1 cellular context compared by ENCODE assay signal in the genomic region with DNA sequence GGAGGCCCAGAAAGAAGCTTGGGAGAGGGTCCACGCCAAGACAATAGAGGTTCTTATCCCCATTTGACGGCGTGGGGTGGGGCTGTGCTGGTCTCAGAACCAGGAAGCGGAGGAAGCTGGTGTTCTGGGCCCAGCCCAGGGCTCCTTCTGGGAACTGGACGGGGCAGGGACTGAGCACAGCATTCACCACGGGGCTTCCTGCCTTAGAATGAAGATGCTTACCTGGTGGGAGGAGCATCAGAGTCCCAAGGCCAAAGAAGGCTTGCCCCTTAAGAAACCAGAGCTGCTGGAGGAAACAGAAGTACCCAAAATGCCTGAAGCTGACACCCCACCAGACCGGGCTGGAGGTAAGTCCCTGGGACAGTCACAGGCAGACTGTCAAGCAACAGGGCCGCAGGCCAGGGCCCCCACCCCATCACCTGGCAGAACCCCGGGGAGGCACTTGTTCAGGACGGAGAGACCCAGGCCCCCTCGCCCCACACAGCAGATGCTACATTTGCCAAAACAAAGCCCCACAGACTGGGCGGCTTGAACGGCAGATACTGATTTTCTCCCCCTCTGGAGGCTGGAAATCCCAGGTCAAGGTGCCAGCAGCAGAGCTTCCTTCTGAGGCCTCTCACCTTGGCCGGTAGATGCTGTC.
TF ChIP-seq lines count a peak whose summit lies in the region.

No MANE protein-coding gene starts in this region.

TF ChIP-seq in GM23338, 12 proteins besides CTCF, POLR2A, EP300 and RAD21 (continued from another document):
- TF ChIP-seq, protein P1, sequence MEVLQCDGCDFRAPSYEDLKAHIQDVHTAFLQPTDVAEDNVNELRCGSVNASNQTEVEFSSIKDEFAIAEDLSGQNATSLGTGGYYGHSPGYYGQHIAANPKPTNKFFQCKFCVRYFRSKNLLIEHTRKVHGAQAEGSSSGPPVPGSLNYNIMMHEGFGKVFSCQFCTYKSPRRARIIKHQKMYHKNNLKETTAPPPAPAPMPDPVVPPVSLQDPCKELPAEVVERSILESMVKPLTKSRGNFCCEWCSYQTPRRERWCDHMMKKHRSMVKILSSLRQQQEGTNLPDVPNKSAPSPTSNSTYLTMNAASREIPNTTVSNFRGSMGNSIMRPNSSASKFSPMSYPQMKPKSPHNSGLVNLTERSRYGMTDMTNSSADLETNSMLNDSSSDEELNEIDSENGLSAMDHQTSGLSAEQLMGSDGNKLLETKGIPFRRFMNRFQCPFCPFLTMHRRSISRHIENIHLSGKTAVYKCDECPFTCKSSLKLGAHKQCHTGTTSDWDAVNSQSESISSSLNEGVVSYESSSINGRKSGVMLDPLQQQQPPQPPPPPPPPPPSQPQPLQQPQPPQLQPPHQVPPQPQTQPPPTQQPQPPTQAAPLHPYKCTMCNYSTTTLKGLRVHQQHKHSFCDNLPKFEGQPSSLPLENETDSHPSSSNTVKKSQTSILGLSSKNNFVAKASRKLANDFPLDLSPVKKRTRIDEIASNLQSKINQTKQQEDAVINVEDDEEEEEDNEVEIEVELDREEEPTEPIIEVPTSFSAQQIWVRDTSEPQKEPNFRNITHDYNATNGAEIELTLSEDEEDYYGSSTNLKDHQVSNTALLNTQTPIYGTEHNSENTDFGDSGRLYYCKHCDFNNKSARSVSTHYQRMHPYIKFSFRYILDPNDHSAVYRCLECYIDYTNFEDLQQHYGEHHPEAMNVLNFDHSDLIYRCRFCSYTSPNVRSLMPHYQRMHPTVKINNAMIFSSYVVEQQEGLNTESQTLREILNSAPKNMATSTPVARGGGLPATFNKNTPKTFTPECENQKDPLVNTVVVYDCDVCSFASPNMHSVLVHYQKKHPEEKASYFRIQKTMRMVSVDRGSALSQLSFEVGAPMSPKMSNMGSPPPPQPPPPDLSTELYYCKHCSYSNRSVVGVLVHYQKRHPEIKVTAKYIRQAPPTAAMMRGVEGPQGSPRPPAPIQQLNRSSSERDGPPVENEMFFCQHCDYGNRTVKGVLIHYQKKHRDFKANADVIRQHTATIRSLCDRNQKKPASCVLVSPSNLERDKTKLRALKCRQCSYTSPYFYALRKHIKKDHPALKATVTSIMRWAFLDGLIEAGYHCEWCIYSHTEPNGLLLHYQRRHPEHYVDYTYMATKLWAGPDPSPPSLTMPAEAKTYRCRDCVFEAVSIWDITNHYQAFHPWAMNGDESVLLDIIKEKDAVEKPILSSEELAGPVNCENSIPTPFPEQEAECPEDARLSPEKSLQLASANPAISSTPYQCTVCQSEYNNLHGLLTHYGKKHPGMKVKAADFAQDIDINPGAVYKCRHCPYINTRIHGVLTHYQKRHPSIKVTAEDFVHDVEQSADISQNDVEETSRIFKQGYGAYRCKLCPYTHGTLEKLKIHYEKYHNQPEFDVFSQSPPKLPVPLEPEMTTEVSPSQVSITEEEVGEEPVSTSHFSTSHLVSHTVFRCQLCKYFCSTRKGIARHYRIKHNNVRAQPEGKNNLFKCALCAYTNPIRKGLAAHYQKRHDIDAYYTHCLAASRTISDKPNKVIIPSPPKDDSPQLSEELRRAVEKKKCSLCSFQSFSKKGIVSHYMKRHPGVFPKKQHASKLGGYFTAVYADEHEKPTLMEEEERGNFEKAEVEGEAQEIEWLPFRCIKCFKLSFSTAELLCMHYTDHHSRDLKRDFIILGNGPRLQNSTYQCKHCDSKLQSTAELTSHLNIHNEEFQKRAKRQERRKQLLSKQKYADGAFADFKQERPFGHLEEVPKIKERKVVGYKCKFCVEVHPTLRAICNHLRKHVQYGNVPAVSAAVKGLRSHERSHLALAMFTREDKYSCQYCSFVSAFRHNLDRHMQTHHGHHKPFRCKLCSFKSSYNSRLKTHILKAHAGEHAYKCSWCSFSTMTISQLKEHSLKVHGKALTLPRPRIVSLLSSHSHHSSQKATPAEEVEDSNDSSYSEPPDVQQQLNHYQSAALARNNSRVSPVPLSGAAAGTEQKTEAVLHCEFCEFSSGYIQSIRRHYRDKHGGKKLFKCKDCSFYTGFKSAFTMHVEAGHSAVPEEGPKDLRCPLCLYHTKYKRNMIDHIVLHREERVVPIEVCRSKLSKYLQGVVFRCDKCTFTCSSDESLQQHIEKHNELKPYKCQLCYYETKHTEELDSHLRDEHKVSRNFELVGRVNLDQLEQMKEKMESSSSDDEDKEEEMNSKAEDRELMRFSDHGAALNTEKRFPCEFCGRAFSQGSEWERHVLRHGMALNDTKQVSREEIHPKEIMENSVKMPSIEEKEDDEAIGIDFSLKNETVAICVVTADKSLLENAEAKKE (CRISPR knock-in tag; IDR thresholded peaks at IDR 0.05): no peak
- TF ChIP-seq, protein P2, sequence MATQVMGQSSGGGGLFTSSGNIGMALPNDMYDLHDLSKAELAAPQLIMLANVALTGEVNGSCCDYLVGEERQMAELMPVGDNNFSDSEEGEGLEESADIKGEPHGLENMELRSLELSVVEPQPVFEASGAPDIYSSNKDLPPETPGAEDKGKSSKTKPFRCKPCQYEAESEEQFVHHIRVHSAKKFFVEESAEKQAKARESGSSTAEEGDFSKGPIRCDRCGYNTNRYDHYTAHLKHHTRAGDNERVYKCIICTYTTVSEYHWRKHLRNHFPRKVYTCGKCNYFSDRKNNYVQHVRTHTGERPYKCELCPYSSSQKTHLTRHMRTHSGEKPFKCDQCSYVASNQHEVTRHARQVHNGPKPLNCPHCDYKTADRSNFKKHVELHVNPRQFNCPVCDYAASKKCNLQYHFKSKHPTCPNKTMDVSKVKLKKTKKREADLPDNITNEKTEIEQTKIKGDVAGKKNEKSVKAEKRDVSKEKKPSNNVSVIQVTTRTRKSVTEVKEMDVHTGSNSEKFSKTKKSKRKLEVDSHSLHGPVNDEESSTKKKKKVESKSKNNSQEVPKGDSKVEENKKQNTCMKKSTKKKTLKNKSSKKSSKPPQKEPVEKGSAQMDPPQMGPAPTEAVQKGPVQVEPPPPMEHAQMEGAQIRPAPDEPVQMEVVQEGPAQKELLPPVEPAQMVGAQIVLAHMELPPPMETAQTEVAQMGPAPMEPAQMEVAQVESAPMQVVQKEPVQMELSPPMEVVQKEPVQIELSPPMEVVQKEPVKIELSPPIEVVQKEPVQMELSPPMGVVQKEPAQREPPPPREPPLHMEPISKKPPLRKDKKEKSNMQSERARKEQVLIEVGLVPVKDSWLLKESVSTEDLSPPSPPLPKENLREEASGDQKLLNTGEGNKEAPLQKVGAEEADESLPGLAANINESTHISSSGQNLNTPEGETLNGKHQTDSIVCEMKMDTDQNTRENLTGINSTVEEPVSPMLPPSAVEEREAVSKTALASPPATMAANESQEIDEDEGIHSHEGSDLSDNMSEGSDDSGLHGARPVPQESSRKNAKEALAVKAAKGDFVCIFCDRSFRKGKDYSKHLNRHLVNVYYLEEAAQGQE (IDR thresholded peaks at IDR 0.05; ENCODE audit: unreplicated experiment): no peak
- TF ChIP-seq STAT1 (IDR thresholded peaks at IDR 0.05; ENCODE audit: unreplicated experiment) (no peak), JUNB (IDR thresholded peaks at IDR 0.05; ENCODE audit: unreplicated experiment) (no peak), POLR2AphosphoS5 (IDR thresholded peaks at IDR 0.05; ENCODE audit: low read depth) (no peak), EZH2 (IDR thresholded peaks at IDR 0.05; ENCODE audit: low read depth, unreplicated experiment) (no peak), EZH2phosphoT487 (IDR thresholded peaks at IDR 0.05; ENCODE audit: unreplicated experiment) (no peak), ZNF331 (CRISPR knock-in tag; IDR thresholded peaks at IDR 0.05; ENCODE audit: low read depth) (no peak), CREB1 (CRISPR knock-in tag; IDR thresholded peaks at IDR 0.05; ENCODE audit: low read depth) (no peak), NANOG (IDR thresholded peaks at IDR 0.05; ENCODE audit: borderline replicate concordance) (no peak)
- TF ChIP-seq, protein P3, sequence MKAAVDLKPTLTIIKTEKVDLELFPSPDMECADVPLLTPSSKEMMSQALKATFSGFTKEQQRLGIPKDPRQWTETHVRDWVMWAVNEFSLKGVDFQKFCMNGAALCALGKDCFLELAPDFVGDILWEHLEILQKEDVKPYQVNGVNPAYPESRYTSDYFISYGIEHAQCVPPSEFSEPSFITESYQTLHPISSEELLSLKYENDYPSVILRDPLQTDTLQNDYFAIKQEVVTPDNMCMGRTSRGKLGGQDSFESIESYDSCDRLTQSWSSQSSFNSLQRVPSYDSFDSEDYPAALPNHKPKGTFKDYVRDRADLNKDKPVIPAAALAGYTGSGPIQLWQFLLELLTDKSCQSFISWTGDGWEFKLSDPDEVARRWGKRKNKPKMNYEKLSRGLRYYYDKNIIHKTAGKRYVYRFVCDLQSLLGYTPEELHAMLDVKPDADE (IDR thresholded peaks at IDR 0.05): no peak
